In genomic region chr6:43669050-43669921, GRCh38 we compare ENCODE assay signal across 1 cellular context.
A peak's percentile ranks its signal among the peaks of the same experiment; 100 is the strongest.
TF ChIP-seq lines count a peak whose summit lies in the region.

No MANE protein-coding gene starts in this region.

TF ChIP-seq in HepG2, 621 proteins besides CTCF, POLR2A, EP300 and RAD21 (continued from another document):
- 0 out of 2 replicates have a peak, but pooled peaks have one; percentile 31 for TF ChIP-seq ZNF704 (CRISPR knock-in tag; IDR thresholded peaks at IDR 0.05; ENCODE audit: borderline replicate concordance)
- TF ChIP-seq, protein P1, sequence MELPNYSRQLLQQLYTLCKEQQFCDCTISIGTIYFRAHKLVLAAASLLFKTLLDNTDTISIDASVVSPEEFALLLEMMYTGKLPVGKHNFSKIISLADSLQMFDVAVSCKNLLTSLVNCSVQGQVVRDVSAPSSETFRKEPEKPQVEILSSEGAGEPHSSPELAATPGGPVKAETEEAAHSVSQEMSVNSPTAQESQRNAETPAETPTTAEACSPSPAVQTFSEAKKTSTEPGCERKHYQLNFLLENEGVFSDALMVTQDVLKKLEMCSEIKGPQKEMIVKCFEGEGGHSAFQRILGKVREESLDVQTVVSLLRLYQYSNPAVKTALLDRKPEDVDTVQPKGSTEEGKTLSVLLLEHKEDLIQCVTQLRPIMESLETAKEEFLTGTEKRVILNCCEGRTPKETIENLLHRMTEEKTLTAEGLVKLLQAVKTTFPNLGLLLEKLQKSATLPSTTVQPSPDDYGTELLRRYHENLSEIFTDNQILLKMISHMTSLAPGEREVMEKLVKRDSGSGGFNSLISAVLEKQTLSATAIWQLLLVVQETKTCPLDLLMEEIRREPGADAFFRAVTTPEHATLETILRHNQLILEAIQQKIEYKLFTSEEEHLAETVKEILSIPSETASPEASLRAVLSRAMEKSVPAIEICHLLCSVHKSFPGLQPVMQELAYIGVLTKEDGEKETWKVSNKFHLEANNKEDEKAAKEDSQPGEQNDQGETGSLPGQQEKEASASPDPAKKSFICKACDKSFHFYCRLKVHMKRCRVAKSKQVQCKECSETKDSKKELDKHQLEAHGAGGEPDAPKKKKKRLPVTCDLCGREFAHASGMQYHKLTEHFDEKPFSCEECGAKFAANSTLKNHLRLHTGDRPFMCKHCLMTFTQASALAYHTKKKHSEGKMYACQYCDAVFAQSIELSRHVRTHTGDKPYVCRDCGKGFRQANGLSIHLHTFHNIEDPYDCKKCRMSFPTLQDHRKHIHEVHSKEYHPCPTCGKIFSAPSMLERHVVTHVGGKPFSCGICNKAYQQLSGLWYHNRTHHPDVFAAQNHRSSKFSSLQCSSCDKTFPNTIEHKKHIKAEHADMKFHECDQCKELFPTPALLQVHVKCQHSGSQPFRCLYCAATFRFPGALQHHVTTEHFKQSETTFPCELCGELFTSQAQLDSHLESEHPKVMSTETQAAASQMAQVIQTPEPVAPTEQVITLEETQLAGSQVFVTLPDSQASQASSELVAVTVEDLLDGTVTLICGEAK (IDR thresholded peaks at IDR 0.05): no peak
- TF ChIP-seq, protein P1 (CRISPR knock-in tag; IDR thresholded peaks at IDR 0.05): no peak
- TF ChIP-seq, protein P2, sequence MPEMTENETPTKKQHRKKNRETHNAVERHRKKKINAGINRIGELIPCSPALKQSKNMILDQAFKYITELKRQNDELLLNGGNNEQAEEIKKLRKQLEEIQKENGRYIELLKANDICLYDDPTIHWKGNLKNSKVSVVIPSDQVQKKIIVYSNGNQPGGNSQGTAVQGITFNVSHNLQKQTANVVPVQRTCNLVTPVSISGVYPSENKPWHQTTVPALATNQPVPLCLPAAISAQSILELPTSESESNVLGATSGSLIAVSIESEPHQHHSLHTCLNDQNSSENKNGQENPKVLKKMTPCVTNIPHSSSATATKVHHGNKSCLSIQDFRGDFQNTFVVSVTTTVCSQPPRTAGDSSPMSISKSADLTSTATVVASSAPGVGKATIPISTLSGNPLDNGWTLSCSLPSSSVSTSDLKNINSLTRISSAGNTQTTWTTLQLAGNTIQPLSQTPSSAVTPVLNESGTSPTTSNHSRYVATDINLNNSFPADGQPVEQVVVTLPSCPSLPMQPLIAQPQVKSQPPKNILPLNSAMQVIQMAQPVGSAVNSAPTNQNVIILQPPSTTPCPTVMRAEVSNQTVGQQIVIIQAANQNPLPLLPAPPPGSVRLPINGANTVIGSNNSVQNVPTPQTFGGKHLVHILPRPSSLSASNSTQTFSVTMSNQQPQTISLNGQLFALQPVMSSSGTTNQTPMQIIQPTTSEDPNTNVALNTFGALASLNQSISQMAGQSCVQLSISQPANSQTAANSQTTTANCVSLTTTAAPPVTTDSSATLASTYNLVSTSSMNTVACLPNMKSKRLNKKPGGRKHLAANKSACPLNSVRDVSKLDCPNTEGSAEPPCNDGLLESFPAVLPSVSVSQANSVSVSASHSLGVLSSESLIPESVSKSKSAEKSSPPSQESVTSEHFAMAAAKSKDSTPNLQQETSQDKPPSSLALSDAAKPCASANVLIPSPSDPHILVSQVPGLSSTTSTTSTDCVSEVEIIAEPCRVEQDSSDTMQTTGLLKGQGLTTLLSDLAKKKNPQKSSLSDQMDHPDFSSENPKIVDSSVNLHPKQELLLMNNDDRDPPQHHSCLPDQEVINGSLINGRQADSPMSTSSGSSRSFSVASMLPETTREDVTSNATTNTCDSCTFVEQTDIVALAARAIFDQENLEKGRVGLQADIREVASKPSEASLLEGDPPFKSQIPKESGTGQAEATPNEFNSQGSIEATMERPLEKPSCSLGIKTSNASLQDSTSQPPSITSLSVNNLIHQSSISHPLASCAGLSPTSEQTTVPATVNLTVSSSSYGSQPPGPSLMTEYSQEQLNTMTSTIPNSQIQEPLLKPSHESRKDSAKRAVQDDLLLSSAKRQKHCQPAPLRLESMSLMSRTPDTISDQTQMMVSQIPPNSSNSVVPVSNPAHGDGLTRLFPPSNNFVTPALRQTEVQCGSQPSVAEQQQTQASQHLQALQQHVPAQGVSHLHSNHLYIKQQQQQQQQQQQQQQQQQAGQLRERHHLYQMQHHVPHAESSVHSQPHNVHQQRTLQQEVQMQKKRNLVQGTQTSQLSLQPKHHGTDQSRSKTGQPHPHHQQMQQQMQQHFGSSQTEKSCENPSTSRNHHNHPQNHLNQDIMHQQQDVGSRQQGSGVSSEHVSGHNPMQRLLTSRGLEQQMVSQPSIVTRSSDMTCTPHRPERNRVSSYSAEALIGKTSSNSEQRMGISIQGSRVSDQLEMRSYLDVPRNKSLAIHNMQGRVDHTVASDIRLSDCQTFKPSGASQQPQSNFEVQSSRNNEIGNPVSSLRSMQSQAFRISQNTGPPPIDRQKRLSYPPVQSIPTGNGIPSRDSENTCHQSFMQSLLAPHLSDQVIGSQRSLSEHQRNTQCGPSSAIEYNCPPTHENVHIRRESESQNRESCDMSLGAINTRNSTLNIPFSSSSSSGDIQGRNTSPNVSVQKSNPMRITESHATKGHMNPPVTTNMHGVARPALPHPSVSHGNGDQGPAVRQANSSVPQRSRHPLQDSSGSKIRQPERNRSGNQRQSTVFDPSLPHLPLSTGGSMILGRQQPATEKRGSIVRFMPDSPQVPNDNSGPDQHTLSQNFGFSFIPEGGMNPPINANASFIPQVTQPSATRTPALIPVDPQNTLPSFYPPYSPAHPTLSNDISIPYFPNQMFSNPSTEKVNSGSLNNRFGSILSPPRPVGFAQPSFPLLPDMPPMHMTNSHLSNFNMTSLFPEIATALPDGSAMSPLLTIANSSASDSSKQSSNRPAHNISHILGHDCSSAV (CRISPR knock-in tag; IDR thresholded peaks at IDR 0.05; ENCODE audit: borderline replicate concordance): no peak
- peak; percentile 96 for TF ChIP-seq AGO2 (optimal IDR thresholded peaks at IDR 0.05; ENCODE audit: low read depth, low read length)
- no peak for TF ChIP-seq ZNF354B (CRISPR knock-in tag; IDR thresholded peaks at IDR 0.05)
- TF ChIP-seq ETV6 (CRISPR knock-in tag; conservative IDR thresholded peaks at IDR 0.05): no peak
